24 cellular contexts compared by ENCODE assay signal in the genomic region with DNA sequence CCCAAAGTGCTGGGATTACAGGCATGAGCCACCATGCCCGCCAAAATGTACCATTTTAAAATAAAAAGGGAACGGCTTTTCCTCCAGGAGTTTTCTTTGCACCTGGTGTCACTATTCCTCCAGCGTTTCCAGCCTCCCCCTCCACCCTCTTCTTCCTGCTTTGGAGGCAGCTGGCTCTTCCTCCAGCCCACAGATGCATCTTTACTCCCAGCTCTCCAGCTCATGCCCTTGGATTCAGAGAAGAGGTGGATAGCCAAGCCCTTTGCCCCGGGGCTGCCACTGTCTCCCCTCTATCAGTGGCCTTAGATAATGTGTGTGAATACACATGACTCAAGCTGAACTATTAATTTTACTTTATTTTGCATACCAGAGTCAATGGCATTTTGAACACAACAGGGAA. TPM values are rescaled to one million over a fixed set of nuclear protein-coding genes. Genes with fewer than 3 reads are reported as not detected.
"Had no signal": no experiment of that assay in that cellular context is flagged by ENCODE, and none has a peak within 500 bp of the region (broad histone marks: within the 10 kb centered on the region; RNA-seq: fewer than 3 reads in every experiment).

No MANE protein-coding gene starts in this region.

- H3K4me3 ChIP-seq: neural progenitor cell, ovary, psoas muscle, right lobe of liver, sigmoid colon, stomach, thoracic aorta, thyroid gland, tibial nerve, upper lobe of left lung, vagina had no signal

- H3K27me3 ChIP-seq: ovary, right lobe of liver, thyroid gland, tibial nerve, upper lobe of left lung, vagina had no signal

- DNase-seq: occipital lobe; ovary; psoas muscle; right cardiac atrium; right lobe of liver; sigmoid colon; small intestine; stimulated activated CD4-positive, alpha-beta T cell treated with anti-CD3 and anti-CD28 coated beads, Interleukin-15, amount 100 ng/mL, for 24 hours; stimulated activated CD4-positive, alpha-beta T cell treated with anti-CD3 and anti-CD28 coated beads, Interleukin-2, amount 100 ng/mL, for 24 hours; stimulated activated CD4-positive, alpha-beta T cell treated with anti-CD3 and anti-CD28 coated beads, Interleukin-2, amount 100 ng/mL, for 48 hours; stimulated activated CD4-positive, alpha-beta T cell treated with anti-CD3 and anti-CD28 coated beads, Interleukin-4, amount 100 ng/mL, for 24 hours; stimulated activated naive B cell treated with anti-CD40 and anti-IgM and Interleukin-4, amounts not matched to agents 10 μg/mL and 1 μg/mL and 100 μg/mL, for 72 hours; stimulated activated naive CD4-positive, alpha-beta T cell treated with Interleukin-2 at 50 U/mL for 16 hours; stomach; thyroid gland; trophoblast cell; upper lobe of left lung had no signal

- H3K4me2 ChIP-seq: neural progenitor cell had no signal

- H3K27ac ChIP-seq: neural progenitor cell, ovary, parathyroid adenoma, psoas muscle, right lobe of liver, sigmoid colon, stomach, thoracic aorta, thyroid gland, tibial nerve, upper lobe of left lung, vagina had no signal

- H3K79me2 ChIP-seq: parathyroid adenoma had no signal

- H3K9ac ChIP-seq: neural progenitor cell, parathyroid adenoma had no signal

- H3K36me3 ChIP-seq: neural progenitor cell, ovary, right lobe of liver, sigmoid colon, stomach, thoracic aorta, thyroid gland, tibial nerve, upper lobe of left lung, vagina had no signal

- H3K9me3 ChIP-seq: ovary, psoas muscle, right lobe of liver, thoracic aorta, thyroid gland, vagina had no signal

- H3K4me1 ChIP-seq: neural progenitor cell, parathyroid adenoma, psoas muscle, right lobe of liver, sigmoid colon, stomach, thyroid gland, tibial nerve, upper lobe of left lung, vagina had no signal

- ATAC-seq: psoas muscle; right cardiac atrium; right lobe of liver; stimulated activated effector memory CD8-positive, alpha-beta T cell treated with anti-CD3 and anti-CD28 coated beads, Interleukin-12 subunit alpha, Interleukin-12 subunit beta, amount 100 ng/mL, for 72 hours; stimulated activated naive B cell treated with anti-CD40 and anti-IgM and Interleukin-4, amounts not matched to agents 10 μg/mL and 1 μg/mL and 100 μg/mL, for 72 hours had no signal

RNA-seq across cellular contexts. Expression of a gene that starts 15.4 kb away (rescaled TPM):
- total RNA-seq: subcutaneous adipose tissue, thoracic aorta had no signal
